In genomic region chr18:24232814-24233213, GRCh38 we compare ENCODE assay signal across 1 cellular context.
TF ChIP-seq lines count a peak whose summit lies in the region.

No MANE protein-coding gene starts in this region.

TF ChIP-seq in SK-N-SH, 30 proteins besides CTCF, POLR2A, EP300 and RAD21 (continued from another document):
- TF ChIP-seq, protein P1, sequence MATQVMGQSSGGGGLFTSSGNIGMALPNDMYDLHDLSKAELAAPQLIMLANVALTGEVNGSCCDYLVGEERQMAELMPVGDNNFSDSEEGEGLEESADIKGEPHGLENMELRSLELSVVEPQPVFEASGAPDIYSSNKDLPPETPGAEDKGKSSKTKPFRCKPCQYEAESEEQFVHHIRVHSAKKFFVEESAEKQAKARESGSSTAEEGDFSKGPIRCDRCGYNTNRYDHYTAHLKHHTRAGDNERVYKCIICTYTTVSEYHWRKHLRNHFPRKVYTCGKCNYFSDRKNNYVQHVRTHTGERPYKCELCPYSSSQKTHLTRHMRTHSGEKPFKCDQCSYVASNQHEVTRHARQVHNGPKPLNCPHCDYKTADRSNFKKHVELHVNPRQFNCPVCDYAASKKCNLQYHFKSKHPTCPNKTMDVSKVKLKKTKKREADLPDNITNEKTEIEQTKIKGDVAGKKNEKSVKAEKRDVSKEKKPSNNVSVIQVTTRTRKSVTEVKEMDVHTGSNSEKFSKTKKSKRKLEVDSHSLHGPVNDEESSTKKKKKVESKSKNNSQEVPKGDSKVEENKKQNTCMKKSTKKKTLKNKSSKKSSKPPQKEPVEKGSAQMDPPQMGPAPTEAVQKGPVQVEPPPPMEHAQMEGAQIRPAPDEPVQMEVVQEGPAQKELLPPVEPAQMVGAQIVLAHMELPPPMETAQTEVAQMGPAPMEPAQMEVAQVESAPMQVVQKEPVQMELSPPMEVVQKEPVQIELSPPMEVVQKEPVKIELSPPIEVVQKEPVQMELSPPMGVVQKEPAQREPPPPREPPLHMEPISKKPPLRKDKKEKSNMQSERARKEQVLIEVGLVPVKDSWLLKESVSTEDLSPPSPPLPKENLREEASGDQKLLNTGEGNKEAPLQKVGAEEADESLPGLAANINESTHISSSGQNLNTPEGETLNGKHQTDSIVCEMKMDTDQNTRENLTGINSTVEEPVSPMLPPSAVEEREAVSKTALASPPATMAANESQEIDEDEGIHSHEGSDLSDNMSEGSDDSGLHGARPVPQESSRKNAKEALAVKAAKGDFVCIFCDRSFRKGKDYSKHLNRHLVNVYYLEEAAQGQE (IDR thresholded peaks at IDR 0.05; ENCODE audit: low read depth, low read length): no peak
- TF ChIP-seq, protein P2, sequence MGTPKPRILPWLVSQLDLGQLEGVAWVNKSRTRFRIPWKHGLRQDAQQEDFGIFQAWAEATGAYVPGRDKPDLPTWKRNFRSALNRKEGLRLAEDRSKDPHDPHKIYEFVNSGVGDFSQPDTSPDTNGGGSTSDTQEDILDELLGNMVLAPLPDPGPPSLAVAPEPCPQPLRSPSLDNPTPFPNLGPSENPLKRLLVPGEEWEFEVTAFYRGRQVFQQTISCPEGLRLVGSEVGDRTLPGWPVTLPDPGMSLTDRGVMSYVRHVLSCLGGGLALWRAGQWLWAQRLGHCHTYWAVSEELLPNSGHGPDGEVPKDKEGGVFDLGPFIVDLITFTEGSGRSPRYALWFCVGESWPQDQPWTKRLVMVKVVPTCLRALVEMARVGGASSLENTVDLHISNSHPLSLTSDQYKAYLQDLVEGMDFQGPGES (IDR thresholded peaks at IDR 0.05; ENCODE audit: low read depth, low read length): no peak
- no peak for TF ChIP-seq USF2 (IDR thresholded peaks at IDR 0.05; ENCODE audit: borderline replicate concordance, low read depth, low read length)
- no peak for TF ChIP-seq MXI1 (IDR thresholded peaks at IDR 0.05; ENCODE audit: low read depth, low read length)
- TF ChIP-seq TCF12 (IDR thresholded peaks at IDR 0.05): no peak
- TF ChIP-seq RXRA (IDR thresholded peaks at IDR 0.05; ENCODE audit: borderline replicate concordance, low read depth): no peak
- no peak for TF ChIP-seq FOXJ3 (CRISPR knock-in tag; IDR thresholded peaks at IDR 0.05)
TF ChIP-seq in SK-N-SH: peak in this region for 0.
